Comparison of ENCODE assay signal across 15 cellular contexts in the genomic region with DNA sequence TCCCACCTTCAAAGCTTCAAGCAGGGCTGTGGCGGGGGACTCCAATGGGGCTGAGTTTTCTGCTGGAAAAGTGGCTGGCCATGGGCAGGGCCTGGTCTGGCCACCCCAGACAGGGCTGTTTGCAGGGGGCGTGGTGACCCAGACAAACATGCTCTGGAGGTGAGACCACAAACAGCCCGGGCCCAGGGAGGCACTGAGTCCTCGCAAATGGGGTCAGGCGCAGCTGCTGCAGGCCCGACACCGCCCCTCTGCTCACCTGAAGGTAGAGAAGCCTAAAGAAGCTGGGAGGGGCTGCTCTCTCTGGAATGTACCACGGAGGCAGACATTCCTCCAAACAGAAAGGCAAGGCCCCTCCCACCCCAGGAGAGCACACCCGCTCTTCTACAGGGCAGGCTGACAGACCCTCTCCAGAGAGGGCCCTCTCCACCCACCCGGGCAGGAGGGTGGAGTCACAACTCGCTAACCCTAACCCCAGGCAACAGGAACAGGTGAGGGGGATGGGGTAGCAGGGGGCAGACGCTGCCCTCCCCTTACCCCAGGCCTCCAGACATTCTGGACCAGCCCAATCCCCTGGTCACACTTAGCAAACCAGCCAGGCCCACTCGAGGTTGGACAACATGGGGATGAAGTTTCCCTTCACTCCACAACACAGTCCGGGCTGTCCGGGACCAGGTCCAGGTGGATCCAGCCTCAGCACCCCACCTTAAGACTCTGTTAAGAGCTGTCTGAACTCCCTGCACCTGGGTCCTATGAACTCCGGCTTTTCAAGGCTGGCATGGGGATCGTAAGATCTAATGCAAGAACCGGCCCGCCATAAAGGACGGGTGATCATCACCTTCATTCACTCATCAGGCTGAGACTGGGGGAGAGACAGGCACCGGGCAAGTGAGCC.
"Had no signal": no experiment of that assay in that cellular context is flagged by ENCODE, and none has a peak within 500 bp of the region (broad histone marks: within the 10 kb centered on the region; RNA-seq: fewer than 3 reads in every experiment).

No MANE protein-coding gene starts in this region.

- H3K27me3 ChIP-seq: upper lobe of left lung had no signal

- H3K79me2 ChIP-seq: parathyroid adenoma had no signal

- FAIRE-seq: small intestine had no signal

- H3K36me3 ChIP-seq: adrenal gland, upper lobe of left lung had no signal

- H3K27ac ChIP-seq: adrenal gland, parathyroid adenoma, upper lobe of left lung, VCaP had no signal

- H2AFZ ChIP-seq: parathyroid adenoma had no signal

- H3K9ac ChIP-seq: parathyroid adenoma had no signal

- H3K4me1 ChIP-seq: parathyroid adenoma had no signal

- ATAC-seq: activated CD8-positive, alpha-beta T cell treated with anti-CD3 and anti-CD28 coated beads for 36 hours; left lobe of liver; stimulated activated effector memory CD8-positive, alpha-beta T cell treated with anti-CD3 and anti-CD28 coated beads, Interleukin-12 subunit alpha, Interleukin-12 subunit beta, amount 100 ng/mL, for 72 hours; T-cell had no signal

- DNase-seq: activated CD4-positive, alpha-beta T cell treated with anti-CD3 and anti-CD28 coated beads for 4 hours; activated CD8-positive, alpha-beta memory T cell treated with anti-CD3 and anti-CD28 coated beads, Interleukin-2, amount 50 U/mL, for 4 hours; activated CD8-positive, alpha-beta T cell treated with anti-CD3 and anti-CD28 coated beads for 36 hours; activated naive CD4-positive, alpha-beta T cell treated with anti-CD3 and anti-CD28 coated beads, Interleukin-2, amount 50 U/mL, for 16 hours; erythroblast; hypothalamus; small intestine; T-cell; T1000 had no signal

- H3K9me3 ChIP-seq: adrenal gland, upper lobe of left lung had no signal

- H3K4me3 ChIP-seq: adrenal gland, upper lobe of left lung had no signal
